In genomic region chr3:8976540-8977182, GRCh38 we compare ENCODE assay signal across 18 cellular contexts. TPM values are rescaled to one million over a fixed set of nuclear protein-coding genes. Genes with fewer than 3 reads are reported as not detected.
DNase-seq lines count a peak whose midpoint lies in the region; ATAC-seq, FAIRE-seq and TF ChIP-seq lines count a peak whose summit lies in the region.
"Had no signal": no experiment of that assay in that cellular context is flagged by ENCODE, and none has a peak within 500 bp of the region (broad histone marks: within the 10 kb centered on the region; RNA-seq: fewer than 3 reads in every experiment).

No MANE protein-coding gene starts in this region.

- no peak overlapping the region for H3K9ac ChIP-seq in K562 (ENCODE audit: insufficient read depth in 1 of 2, low read depth in 2 of 2, low read length in 2 of 2)
- H3K9ac ChIP-seq: BLaER1, GM23248 had no signal

- no peak overlapping the region for H3K27ac ChIP-seq in HEK293 (ENCODE audit: extremely low read depth, low read depth, low read length)
- H3K27ac ChIP-seq in K562 (ENCODE audit: extremely low read depth, low read depth, low read length): no peak overlapping the region
- H3K27ac ChIP-seq in esophagus muscularis mucosa (replicated peaks in 1 of 4): no peak overlapping the region
- H3K27ac ChIP-seq: BLaER1, C4-2B, GM23248 had no signal

- H3K79me2 ChIP-seq in K562 (ENCODE audit: control insufficient read depth, insufficient read depth, low read length): no peaks in the 10 kb centered on the region

- H3K4me3 Mint-ChIP-seq in type B pancreatic cell: no peak overlapping the region
- H3K4me3 Mint-ChIP-seq: CD4-positive, CD25-positive, alpha-beta regulatory T cell; CD8-positive, alpha-beta T cell had no signal

- no peak for FAIRE-seq in K562 (lab: Jason Lieb, UNC)
- FAIRE-seq: G401.6, GM12892 had no signal

- ATAC-seq in K562 (no peak), GM21717 (IDR thresholded peaks at IDR 0.05; ENCODE audit: unreplicated experiment) (no peak)
- ATAC-seq: CD8-positive, alpha-beta T cell had no signal

- no peak overlapping the region for H2AFZ ChIP-seq in K562 (ENCODE audit: low read depth, low read length)
- H2AFZ ChIP-seq: GM23248 had no signal

- peaks cover 15 to 26% of the 10 kb centered on the region in 2 experiments for H3K27me3 ChIP-seq in K562 (ENCODE audit: control insufficient read depth in 2 of 2, insufficient read depth in 2 of 2, low read length in 2 of 2)
- peaks cover 0 to 46% (median 0%) of the 10 kb centered on the region in 4 donors for H3K27me3 ChIP-seq in esophagus muscularis mucosa
- H3K27me3 ChIP-seq: BLaER1 had no signal

- CTCF ChIA-PET in HEK293 (lab: Yijun Ruan, JAX): interaction anchor here (1.3 to 3.9 kb wide), 3 partner anchors 10 to 326 kb away, joined by 5 to 28 read pairs (median 13); no protein-coding TSS in a partner anchor
- CTCF ChIA-PET in K562 (lab: Yijun Ruan, JAX; ENCODE audit: low intra/inter-chr PET ratio): interaction anchor here (0.5 kb wide), 1 partner anchor 403 kb away, joined by 8 read pairs; no protein-coding TSS in a partner anchor

- H3K36me3 ChIP-seq in HEK293 (ENCODE audit: control insufficient read depth in 2 of 2, insufficient read depth in 1 of 2, low read length in 2 of 2): no peaks in the 10 kb centered on the region
- H3K36me3 ChIP-seq in K562 (ENCODE audit: control insufficient read depth, insufficient read depth, low read length): no peaks in the 10 kb centered on the region
- H3K36me3 ChIP-seq in esophagus muscularis mucosa: no peaks in the 10 kb centered on the region
- H3K36me3 ChIP-seq: BLaER1, HAP-1 had no signal

- DNase-seq in K562 (ENCODE audit: extremely low read depth in 1 of 4, low spot score in 3 of 4): no peak
- peak; percentile 83 for DNase-seq in esophagus muscularis mucosa (ENCODE audit: extremely low spot score)
- DNase-seq in type B pancreatic cell (ENCODE audit: extremely low spot score, unreplicated experiment): peak; percentile 29
- no peak for DNase-seq in islet precursor cell
- DNase-seq in stimulated activated CD4-positive, alpha-beta T cell treated with anti-CD3 and anti-CD28 coated beads, Interleukin-2, amount 100 ng/mL, for 48 hours: no peak
- DNase-seq: Caco-2; CD4-positive, CD25-positive, alpha-beta regulatory T cell; CD8-positive, alpha-beta T cell; DMS153; DND-41; GM23248 had no signal

- H4K20me1 ChIP-seq in K562 (replicated peaks; ENCODE audit: control insufficient read depth, insufficient read depth, low read length): no peaks in the 10 kb centered on the region
- H4K20me1 ChIP-seq: BLaER1 had no signal

- H3K36me3 Mint-ChIP-seq in type B pancreatic cell: no peaks in the 10 kb centered on the region
- H3K36me3 Mint-ChIP-seq: CD4-positive, CD25-positive, alpha-beta regulatory T cell; CD8-positive, alpha-beta T cell had no signal

- H3K4me1 ChIP-seq in HEK293 (ENCODE audit: control insufficient read depth, insufficient read depth, low read length): no peaks in the 10 kb centered on the region
- peaks cover 0 to 5% of the 10 kb centered on the region in 2 experiments; a peak in 1 of 5 replicates for H3K4me1 ChIP-seq in K562 (replicated peaks in 1 of 2; ENCODE audit: control insufficient read depth in 2 of 2, insufficient read depth in 2 of 2, low read length in 2 of 2)
- H3K4me1 ChIP-seq in esophagus muscularis mucosa: peaks cover 0 to under 1% (median 0%) of the 10 kb centered on the region in 4 donors
- H3K4me1 ChIP-seq: Caco-2, HAP-1 had no signal

- in situ Hi-C loops in K562 (cut with MboI): loop anchor here (10.0 kb wide), 1 partner anchor 518 kb away; no protein-coding TSS in a partner anchor

- no peak for TF ChIP-seq RAD21 in K562 (CRISPR knock-in tag; conservative IDR thresholded peaks at IDR 0.05 in 1 of 2, IDR thresholded peaks at IDR 0.05 in 1 of 2)

- WGBS in K562 (ENCODE audit: insufficient coverage, low coverage, missing lambda C conversion rate): 0% methylated on average over 6 of the region's 6 CpGs
- WGBS in esophagus muscularis mucosa: 76% methylated on average over 3 of the region's 6 CpGs

- no peaks in the 10 kb centered on the region for H3K9me1 ChIP-seq in K562 (ENCODE audit: control insufficient read depth, insufficient read depth, low read length)

- H3K9me3 Mint-ChIP-seq in type B pancreatic cell: no peaks in the 10 kb centered on the region

- H3K27ac Mint-ChIP-seq in type B pancreatic cell: no peak overlapping the region
- H3K27ac Mint-ChIP-seq: CD4-positive, CD25-positive, alpha-beta regulatory T cell; CD8-positive, alpha-beta T cell had no signal

- no peak for TF ChIP-seq CTCF in HEK293 (tag by site-specific recombination; IDR thresholded peaks at IDR 0.05)
- no peak for TF ChIP-seq CTCF in K562 (IDR thresholded peaks at IDR 0.05 in 2 of 3, conservative IDR thresholded peaks at IDR 0.05 in 1 of 3; ENCODE audit: insufficient read depth in 2 of 3, low read depth in 1 of 3, low read length in 3 of 3)
- TF ChIP-seq CTCF in esophagus muscularis mucosa (IDR thresholded peaks at IDR 0.05): no peak
- no peak for TF ChIP-seq CTCF in type B pancreatic cell (conservative IDR thresholded peaks at IDR 0.05)

- TF ChIP-seq POLR2A in K562 (conservative IDR thresholded peaks at IDR 0.05) (no peak), esophagus muscularis mucosa (IDR thresholded peaks at IDR 0.05; ENCODE audit: low read depth) (no peak)

- H3K4me2 ChIP-seq in K562 (ENCODE audit: insufficient read depth, low read length): no peak overlapping the region
- H3K4me2 ChIP-seq: BLaER1 had no signal

- H3K4me3 ChIP-seq in HEK293 (ENCODE audit: low read depth, low read length) (no peak overlapping the region), K562 (no peak overlapping the region), esophagus muscularis mucosa (no peak overlapping the region)
- H3K4me3 ChIP-seq: BLaER1, GM23248, HAP-1 had no signal

- intact Hi-C loops in K562 (cut with micrococcal nuclease) (no loop called here), esophagus muscularis mucosa (cut with DNase I) (no loop called here)

- H3K4me1 Mint-ChIP-seq in type B pancreatic cell (ENCODE audit: unreplicated experiment): no peaks in the 10 kb centered on the region
- H3K4me1 Mint-ChIP-seq: CD4-positive, CD25-positive, alpha-beta regulatory T cell had no signal

- H3K9me3 ChIP-seq in HEK293 (ENCODE audit: control insufficient read depth, insufficient read depth, low read depth, low read length) (no peaks in the 10 kb centered on the region; the same call in 1 of the 2 replicates), K562 (replicated peaks; ENCODE audit: control insufficient read depth, insufficient read depth, low read depth, low read length) (no peaks in the 10 kb centered on the region), esophagus muscularis mucosa (peaks cover 0 to 11% (median 7%) of the 10 kb centered on the region in 4 donors)
- H3K9me3 ChIP-seq: BLaER1, Caco-2, HAP-1 had no signal

- peaks cover 9% of the 10 kb centered on the region for H3K27me3 Mint-ChIP-seq in type B pancreatic cell

- TF ChIP-seq EP300 in K562 (IDR thresholded peaks at IDR 0.05; ENCODE audit: low read length) (no peak), esophagus muscularis mucosa (IDR thresholded peaks at IDR 0.05) (no peak)

- POLR2A ChIA-PET in HEK293 (lab: Yijun Ruan, JAX): no interaction called here
- POLR2A ChIA-PET in K562 (lab: Yijun Ruan, JAX): interaction anchor here (1.0 to 1.3 kb wide), 2 partner anchors 9 to 11 kb away, joined by 3 to 4 read pairs; no protein-coding TSS in a partner anchor

- no TSS peak for BruUV-seq in K562 (replicated peaks; lab: Mats Ljungman, UMichigan)

TF ChIP-seq in HEK293, 187 proteins besides CTCF, POLR2A, EP300 and RAD21 (continues in another document):
- TF ChIP-seq ZNF292 (tag by site-specific recombination; IDR thresholded peaks at IDR 0.05; ENCODE audit: borderline replicate concordance, low read depth): no peak

TF ChIP-seq in K562, 482 proteins besides CTCF, POLR2A, EP300 and RAD21 (continues in another document):
- TF ChIP-seq HNRNPH1 (optimal IDR thresholded peaks at IDR 0.05; ENCODE audit: low read depth, low read length): no peak

RNA-seq across cellular contexts. Expression of gene RAD18, which starts 13.4 kb away (rescaled TPM):
- total RNA-seq in K562 (2011; cell fraction: chromatin; rRNA removed; ENCODE audit: low replicate concordance): 50.6 and 94.1 TPM in 2 replicates
- 25.5 and 27.8 TPM in 2 replicates for total RNA-seq in K562 (2011; cell fraction: nucleolus; rRNA removed)
- total RNA-seq in K562 (2011; cell fraction: nucleoplasm; rRNA removed): 43.8 and 68.4 TPM in 2 replicates
- 20.1 and 26.7 TPM in 2 replicates for total RNA-seq in K562 (2014; rRNA removed)
- total RNA-seq in K562 (2014; rRNA removed; fragmentation: Illumina TruSeq; extraction: Trizol): 43.4 and 47.6 TPM in 2 replicates
- 31.7 and 34.4 TPM in 2 replicates for total RNA-seq in K562 (2015; rRNA removed; fragmentation: Illumina TruSeq; extraction: Trizol)
- 49.4 and 55.9 TPM in 2 replicates for total RNA-seq in K562 (2021)
- polyA plus RNA-seq in K562 (2011; rRNA removed): 33.2 and 46.3 TPM in 2 replicates
- polyA plus RNA-seq in K562 (2011; cell fraction: cytosol; rRNA removed): 30.6 and 34.2 TPM in 2 replicates
- 42.3 and 48.7 TPM in 2 replicates for polyA plus RNA-seq in K562 (2011; cell fraction: nucleus; rRNA removed)
- 17.6 and 24.0 TPM in 2 replicates for polyA plus RNA-seq in K562 (2012)
- polyA plus RNA-seq in K562 (2014; fragmentation: Illumina TruSeq; extraction: Trizol): 29.3 and 41.4 TPM in 2 replicates
- polyA plus RNA-seq in K562 (2014; fragmentation: Nextera tagmentation; extraction: Ambion mirVana): 10 to 100 TPM; 19.2 to 23.2 TPM
- polyA plus RNA-seq in K562 (2014; rRNA removed): 26.3 and 29.1 TPM in 2 replicates
- 52.2 and 61.5 TPM in 2 replicates for polyA minus RNA-seq in K562 (2011; rRNA and poly(A)+ RNA removed)
- polyA minus RNA-seq in K562 (2011; cell fraction: cytosol; rRNA and poly(A)+ RNA removed): 17.5 and 21.3 TPM in 2 replicates
- 72.3 and 83.2 TPM in 2 replicates for polyA minus RNA-seq in K562 (2011; cell fraction: nucleus; rRNA and poly(A)+ RNA removed)
- total RNA-seq in esophagus muscularis mucosa: 1 to 10 TPM; 3.4 to 6.6 (median 5.2) TPM
- 13.5 and 21.3 TPM in 2 replicates for total RNA-seq in type B pancreatic cell (ENCODE audit: low replicate concordance)

Comparison
In these comparisons a context has a peak if more than half of its experiments do, and no peak if none do; other contexts are left out.
1. DNase-seq: peak in esophagus muscularis mucosa (single experiment) and type B pancreatic cell (single experiment); none in K562 (0 of 4), islet precursor cell (single experiment) and stimulated activated CD4-positive, alpha-beta T cell treated with anti-CD3 and anti-CD28 coated beads, Interleukin-2, amount 100 ng/mL, for 48 hours (0 of 2).
2. Of the 44 proteins assayed by ChIP-seq in both K562 and HEK293: peak only in K562: none; only in HEK293: none; in both: PRDM10; in neither: 43.